Comparison of ENCODE assay signal across 10 cellular contexts in the genomic region with DNA sequence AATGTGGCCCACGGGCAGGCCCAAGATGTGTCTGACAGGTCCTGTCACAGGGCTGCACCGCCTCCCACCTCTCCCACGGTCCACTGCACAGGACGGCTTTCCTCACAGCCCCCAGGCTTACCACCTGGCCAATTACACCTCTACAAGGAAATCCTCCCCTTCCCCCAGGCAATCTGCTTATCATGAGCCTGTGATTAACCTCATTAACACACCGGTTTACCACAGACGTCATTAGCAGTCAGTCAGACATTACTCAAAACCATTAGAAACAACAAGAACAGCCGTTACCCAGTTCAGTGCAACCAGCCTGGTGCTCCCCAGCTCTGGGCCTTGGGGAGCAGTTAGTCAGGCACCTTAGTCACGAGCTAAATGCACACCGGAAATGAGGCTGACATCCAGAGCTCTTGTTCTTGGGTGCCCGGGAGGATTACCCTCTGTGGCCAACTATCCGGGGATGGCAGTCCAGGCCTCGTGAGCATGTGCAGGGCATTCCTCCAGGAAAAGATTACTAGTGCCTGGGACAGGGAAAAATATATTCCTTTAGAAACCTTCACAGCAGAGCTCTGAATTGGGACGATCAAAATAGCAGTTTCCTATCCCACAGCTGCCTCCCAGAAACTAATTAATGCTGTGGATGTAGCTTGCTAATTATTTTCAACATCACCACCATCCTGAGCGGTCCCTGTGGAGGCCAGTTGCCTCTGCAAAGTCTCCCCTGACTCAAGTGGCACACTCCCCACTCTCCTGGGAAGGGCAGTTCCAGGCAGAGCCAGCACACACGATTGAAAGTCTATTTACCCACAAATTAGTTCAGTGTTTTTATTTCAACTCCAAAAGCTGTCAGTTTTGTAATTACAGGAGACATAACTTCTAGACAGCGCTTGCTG. TPM values are rescaled to one million over a fixed set of nuclear protein-coding genes. Genes with fewer than 3 reads are reported as not detected.
DNase-seq lines count a peak whose midpoint lies in the region; ATAC-seq and TF ChIP-seq lines count a peak whose summit lies in the region.
"Had no signal": no experiment of that assay in that cellular context is flagged by ENCODE, and none has a peak within 500 bp of the region (broad histone marks: within the 10 kb centered on the region; RNA-seq: fewer than 3 reads in every experiment).

No MANE protein-coding gene starts in this region.

- H3K27me3 ChIP-seq in mesenchymal stem cell (ENCODE audit: control insufficient read depth in 1 of 2, insufficient read depth in 1 of 2, low read length in 2 of 2) = no peaks in the 10 kb centered on the region
- no peaks in the 10 kb centered on the region for H3K27me3 ChIP-seq in lower lobe of right lung (ENCODE audit: low read depth)

- peaks cover 0 to 27% of the 10 kb centered on the region in 2 experiments for H3K36me3 ChIP-seq in mesenchymal stem cell (ENCODE audit: control insufficient read depth in 1 of 2, insufficient read depth in 2 of 2, low read depth in 1 of 2, low read length in 2 of 2)
- no peaks in the 10 kb centered on the region for H3K36me3 ChIP-seq in lower lobe of right lung

- H2BK120ac ChIP-seq in mesenchymal stem cell (ENCODE audit: low read depth, low read length) = no peak overlapping the region

- peaks cover 4% of the 10 kb centered on the region for H3K4me1 ChIP-seq in mesenchymal stem cell (ENCODE audit: control insufficient read depth, insufficient read depth, low read depth, low read length)
- H3K4me1 ChIP-seq in lower lobe of right lung = no peaks in the 10 kb centered on the region

- H3K4me3 Mint-ChIP-seq in activated B cell treated with CpG ODN at 0.5 μM for 24 hours = no peak overlapping the region

- TF ChIP-seq CTCF in activated B cell treated with CpG ODN at 0.5 μM for 24 hours (IDR thresholded peaks at IDR 0.05) = no peak
- TF ChIP-seq CTCF in GM10248 (IDR thresholded peaks at IDR 0.05; ENCODE audit: control extremely low read depth, extremely low read depth, low read depth, missing control alignments) = no peak
- TF ChIP-seq CTCF in lower lobe of right lung (IDR thresholded peaks at IDR 0.05) = no peak

- H3K4me3 ChIP-seq in mesenchymal stem cell (ENCODE audit: insufficient read depth in 1 of 2, low read depth in 1 of 2, low read length in 2 of 2) = no peak overlapping the region
- no peak overlapping the region for H3K4me3 ChIP-seq in lower lobe of right lung
- H3K4me3 ChIP-seq: GM12878 had no signal

- DNase-seq in COR-L47 (lab: John Stamatoyannopoulos, UW) (peak; percentile 75), activated B cell treated with CpG ODN at 0.5 μM for 24 hours (no peak), mesenchymal stem cell (no peak), GM10248 (ENCODE audit: extremely low spot score) (no peak), cerebellum (ENCODE audit: low spot score) (no peak), lower lobe of right lung (no peak)
- no peak for DNase-seq in activated CD4-positive, CD25-positive, alpha-beta regulatory T cell treated with anti-CD3 and anti-CD28 coated beads, Interleukin-2, amount 50 U/mL, for 72 hours
- DNase-seq: NCI-H187 treated with DMSO at 0.1 percent for 48 hours had no signal

- H3K4ac ChIP-seq in mesenchymal stem cell (ENCODE audit: low read depth in 1 of 2, low read length in 2 of 2) = no peak overlapping the region

- H3K27ac ChIP-seq in mesenchymal stem cell (ENCODE audit: low read length, poor library complexity, severe bottlenecking) = no peak overlapping the region
- H3K27ac ChIP-seq in lower lobe of right lung = no peak overlapping the region

- H3K27me3 Mint-ChIP-seq in activated B cell treated with CpG ODN at 0.5 μM for 24 hours = no peaks in the 10 kb centered on the region

- H3K9ac ChIP-seq in mesenchymal stem cell (ENCODE audit: low read length) = no peak overlapping the region

- no peak overlapping the region for H4K8ac ChIP-seq in mesenchymal stem cell (ENCODE audit: low read length)

- H3K9me3 ChIP-seq in mesenchymal stem cell (ENCODE audit: control insufficient read depth, low read length) (no peaks in the 10 kb centered on the region), lower lobe of right lung (no peaks in the 10 kb centered on the region)

- no peak overlapping the region for H3K4me2 ChIP-seq in mesenchymal stem cell (ENCODE audit: low read length, poor library complexity, severe bottlenecking)

- intact Hi-C loops in activated B cell treated with CpG ODN at 0.5 μM for 24 hours (cut with micrococcal nuclease) = no loop called here
- intact Hi-C loops in lower lobe of right lung (cut with DNase I) = loop anchor here (10.0 kb wide), 1 partner anchor 252 kb away; no protein-coding TSS in a partner anchor

- peaks cover 24% of the 10 kb centered on the region for H3K79me1 ChIP-seq in mesenchymal stem cell (replicated peaks; ENCODE audit: low read length, poor library complexity, severe bottlenecking)

- peaks cover 42% of the 10 kb centered on the region for H3K36me3 Mint-ChIP-seq in activated B cell treated with CpG ODN at 0.5 μM for 24 hours (ENCODE audit: low read depth)

- peaks cover 6% of the 10 kb centered on the region for H3K4me1 Mint-ChIP-seq in activated B cell treated with CpG ODN at 0.5 μM for 24 hours

- no peak overlapping the region for H2BK12ac ChIP-seq in mesenchymal stem cell (ENCODE audit: low read length in 2 of 2)

- peak overlapping the region; percentile 18 for H4K91ac ChIP-seq in mesenchymal stem cell (ENCODE audit: low read length)

- H3K14ac ChIP-seq in mesenchymal stem cell (ENCODE audit: low read length in 2 of 2) = peak overlapping the region in 1 of 2 experiments; percentile 27

- H2BK15ac ChIP-seq in mesenchymal stem cell (ENCODE audit: low read depth, poor library complexity, severe bottlenecking) = no peak overlapping the region

- ATAC-seq in HG03469 (IDR thresholded peaks at IDR 0.05; ENCODE audit: unreplicated experiment) (peak; percentile 63), activated B cell treated with CpG ODN at 0.5 μM for 24 hours (ENCODE audit: low read depth) (peak; percentile 56), lower lobe of right lung (no peak)
- ATAC-seq: GM12878 had no signal

- H2AK5ac ChIP-seq in mesenchymal stem cell (ENCODE audit: low read length, severe bottlenecking) = no peak overlapping the region

- POLR2A ChIA-PET in activated B cell treated with CpG ODN at 0.5 μM for 24 hours (lab: Charles Lee) = no interaction called here
- POLR2A ChIA-PET in GM10248 (lab: Yijun Ruan, JAX) = no interaction called here

- H3K18ac ChIP-seq in mesenchymal stem cell (ENCODE audit: low read depth in 1 of 2, low read length in 2 of 2) = no peak overlapping the region

- no peak overlapping the region for H3K27ac Mint-ChIP-seq in activated B cell treated with CpG ODN at 0.5 μM for 24 hours

- H3K9me3 Mint-ChIP-seq in activated B cell treated with CpG ODN at 0.5 μM for 24 hours = no peaks in the 10 kb centered on the region

- no peak overlapping the region for H3K23ac ChIP-seq in mesenchymal stem cell (ENCODE audit: low read length in 2 of 2)

- CTCF ChIA-PET in activated B cell treated with CpG ODN at 0.5 μM for 24 hours (lab: Charles Lee) = interaction anchor here (1.2 to 10.4 kb wide), 3 partner anchors 43 to 301 kb away, joined by 3 to 263 read pairs (median 48); no protein-coding TSS in a partner anchor
- CTCF ChIA-PET in GM10248 (lab: Yijun Ruan, JAX) = interaction anchor here (0.8 to 14.3 kb wide), 4 partner anchors 43 to 331 kb away, joined by 3 to 327 read pairs (median 64); no protein-coding TSS in a partner anchor

- no peak overlapping the region for H2BK5ac ChIP-seq in mesenchymal stem cell (ENCODE audit: low read depth, low read length, poor library complexity, severe bottlenecking)

- 74% methylated on average over 16 of the region's 16 CpGs for WGBS in mesenchymal stem cell

- H2AFZ ChIP-seq in mesenchymal stem cell (ENCODE audit: low read depth, low read length) = no peak overlapping the region

RNA-seq across cellular contexts. Expression of gene PLCXD2, which starts 38.1 kb away (rescaled TPM):
- total RNA-seq in activated B cell treated with CpG ODN at 0.5 μM for 24 hours (6.1 and 7.2 TPM in 2 replicates), cerebellum (37.9 TPM), lower lobe of right lung (8.0 TPM)
- polyA plus RNA-seq in mesenchymal stem cell (2013, experiment 1 of 2) = 0.83 TPM
- 0.84 TPM for polyA plus RNA-seq in mesenchymal stem cell (2013, experiment 2 of 2)

Comparison
In these comparisons a context has a peak if more than half of its experiments do, and no peak if none do; other contexts are left out.
1. ATAC-seq: peak in HG03469 (single experiment) and activated B cell treated with CpG ODN at 0.5 μM for 24 hours (single experiment); none in lower lobe of right lung (0 of 2).